In genomic region chr1:207017615-207018559, GRCh38 we compare ENCODE assay signal across 1 cellular context.
TF ChIP-seq lines count a peak whose summit lies in the region.

No MANE protein-coding gene starts in this region.

TF ChIP-seq in SK-N-SH treated with all-trans-retinoic acid at 6 μM for 48 hours, 23 proteins besides CTCF, POLR2A, EP300 and RAD21 (continued from another document):
- TF ChIP-seq CREB5 (CRISPR knock-in tag; IDR thresholded peaks at IDR 0.05; ENCODE audit: low read depth) (no peak), ZFP3 (CRISPR knock-in tag; IDR thresholded peaks at IDR 0.05) (no peak), RARB (CRISPR knock-in tag; IDR thresholded peaks at IDR 0.05) (no peak), TSHZ2 (CRISPR knock-in tag; IDR thresholded peaks at IDR 0.05) (no peak)
